ENCODE assay signal across 7 cellular contexts in genomic region chr13:22881721-22882220, GRCh38.
A peak's percentile ranks its signal among the peaks of the same experiment; 100 is the strongest.
DNase-seq lines count a peak whose midpoint lies in the region; TF ChIP-seq lines count a peak whose summit lies in the region.
"Not testable (repeated sequence)": the region's sequence is repeated elsewhere in the genome, so short reads cannot be mapped to it uniquely, and the experiment has no call there.

No MANE protein-coding gene starts in this region.

- not testable (repeated sequence) for H3K9me2 ChIP-seq in SU-DHL-6 (replicated peaks; ENCODE audit: insufficient read depth, low read length)

- H3K9me3 ChIP-seq in HUES48 (ENCODE audit: control insufficient read depth, insufficient read depth, low read length); NT2/D1 (ENCODE audit: insufficient read depth, low read length); SU-DHL-6 (ENCODE audit: insufficient read depth, low read length); iPS-18a (ENCODE audit: control insufficient read depth, low read depth, low read length); neural progenitor cell (ENCODE audit: low read depth): not testable (repeated sequence)

- not testable (repeated sequence) for H3K27me3 ChIP-seq in HUES48 (ENCODE audit: control insufficient read depth, insufficient read depth, low read length); NT2/D1 (ENCODE audit: insufficient read depth, insufficient read length); SU-DHL-6 (ENCODE audit: low read length); iPS-18a (ENCODE audit: control insufficient read depth, insufficient read depth, low read length); neural progenitor cell

- not testable (repeated sequence) for H3K36me3 Mint-ChIP-seq in brain, neural progenitor cell

- peak overlapping the region in 4 of 5 experiments; percentile 27 to 63 (median 54) for H3K4me3 Mint-ChIP-seq in brain
- not testable (repeated sequence) for H3K4me3 Mint-ChIP-seq in neural progenitor cell

- peak overlapping the region; percentile 92 for H3K27ac ChIP-seq in HUES48 (ENCODE audit: low read depth, low read length)
- peak overlapping the region; percentile 97 for H3K27ac ChIP-seq in SU-DHL-6 (ENCODE audit: low read depth, low read length)
- H3K27ac ChIP-seq in iPS-18a (ENCODE audit: low read length); neural progenitor cell: not testable (repeated sequence)

- peak overlapping the region; percentile 59; the same call in 1 of the 2 replicates for H3K9ac ChIP-seq in HUES48 (ENCODE audit: low read depth, low read length)
- peak overlapping the region; percentile 50 for H3K9ac ChIP-seq in NT2/D1 (ENCODE audit: insufficient read length, low read depth)
- H3K9ac ChIP-seq in SU-DHL-6 (ENCODE audit: low read length), result peak overlapping the region; percentile 99
- peak overlapping the region; percentile 14 for H3K9ac ChIP-seq in iPS-18a (ENCODE audit: low read length)
- H3K9ac ChIP-seq in neural progenitor cell, result not testable (repeated sequence)

- H3K4me1 ChIP-seq in HUES48 (ENCODE audit: control insufficient read depth, insufficient read depth, low read length) (peaks cover 57% of the 10 kb centered on the region), iPS-18a (ENCODE audit: control insufficient read depth, low read depth, low read length) (peaks cover 51% of the 10 kb centered on the region), neural progenitor cell (peaks cover 18% of the 10 kb centered on the region)
- not testable (repeated sequence) for H3K4me1 ChIP-seq in NT2/D1 (ENCODE audit: insufficient read depth, insufficient read length)

- H3K9me3 Mint-ChIP-seq in brain, result not testable (repeated sequence)
- peaks cover 13% of the 10 kb centered on the region for H3K9me3 Mint-ChIP-seq in neural progenitor cell

- peaks cover 63% of the 10 kb centered on the region for H3F3A ChIP-seq in SU-DHL-6 (ENCODE audit: insufficient read depth)
- not testable (repeated sequence) for H3F3A ChIP-seq in neural progenitor cell (ENCODE audit: low read depth)

- peaks cover 29% of the 10 kb centered on the region for H3K79me2 ChIP-seq in SU-DHL-6 (ENCODE audit: insufficient read depth, low read length)
- not testable (repeated sequence) for H3K79me2 ChIP-seq in neural progenitor cell (ENCODE audit: low read depth)

- H3K27ac Mint-ChIP-seq in brain (peak overlapping the region; percentile 65 to 92 (median 85)), neural progenitor cell (peak overlapping the region; percentile 95)

- DNase-seq in ELF-1 (ENCODE audit: low read depth, low spot score) (peak; percentile 67), NT2/D1 (ENCODE audit: low read depth, low spot score) (peak; percentile 15)
- not testable (repeated sequence) for DNase-seq in neural progenitor cell (ENCODE audit: low spot score)

- peak overlapping the region; percentile 83 for H3K4me2 ChIP-seq in SU-DHL-6 (ENCODE audit: low read depth, low read length, poor library complexity, severe bottlenecking)
- not testable (repeated sequence) for H3K4me2 ChIP-seq in neural progenitor cell

- TF ChIP-seq CTCF in SU-DHL-6 (IDR thresholded peaks at IDR 0.05; ENCODE audit: insufficient read depth, low read length, poor library complexity, severe bottlenecking); brain (conservative IDR thresholded peaks at IDR 0.05); neural progenitor cell (IDR thresholded peaks at IDR 0.05): not testable (repeated sequence)

- not testable (repeated sequence) for H3K27me3 Mint-ChIP-seq in brain; neural progenitor cell (ENCODE audit: insufficient read depth, low read depth)

- H3K4me1 Mint-ChIP-seq in brain, result peaks cover 60% of the 10 kb centered on the region
- H3K4me1 Mint-ChIP-seq in neural progenitor cell, result peaks cover 47% of the 10 kb centered on the region

- peak overlapping the region; percentile 50 for H3K4me3 ChIP-seq in HUES48 (ENCODE audit: low read depth, low read length)
- not testable (repeated sequence) for H3K4me3 ChIP-seq in NT2/D1 (ENCODE audit: insufficient read length, low read depth); neural progenitor cell
- peak overlapping the region; percentile 34 for H3K4me3 ChIP-seq in SU-DHL-6 (ENCODE audit: insufficient read depth, low read length, poor library complexity, severe bottlenecking)
- peak overlapping the region; percentile 26 for H3K4me3 ChIP-seq in iPS-18a (ENCODE audit: low read length)

- H4K20me1 ChIP-seq in SU-DHL-6 (ENCODE audit: low read depth, low read length); neural progenitor cell (ENCODE audit: low read depth): not testable (repeated sequence)

- H2AFZ ChIP-seq in SU-DHL-6 (ENCODE audit: low read depth, low read length, severe bottlenecking), result peak overlapping the region; percentile 59
- not testable (repeated sequence) for H2AFZ ChIP-seq in neural progenitor cell (replicated peaks)

- not testable (repeated sequence) for H3K36me3 ChIP-seq in HUES48 (ENCODE audit: control insufficient read depth, insufficient read depth, low read length); NT2/D1 (ENCODE audit: insufficient read depth, insufficient read length, low read length); SU-DHL-6 (ENCODE audit: low read length); iPS-18a (ENCODE audit: control insufficient read depth, low read depth, low read length); neural progenitor cell
